8 cellular contexts compared by ENCODE assay signal in genomic region chr11:45899448-45900174, GRCh38. TPM values are rescaled to one million over a fixed set of nuclear protein-coding genes. Genes with fewer than 3 reads are reported as not detected.
DNase-seq lines count a peak whose midpoint lies in the region; ATAC-seq and TF ChIP-seq lines count a peak whose summit lies in the region.

No MANE protein-coding gene starts in this region.

- H3K27me3 Mint-ChIP-seq in naive thymus-derived CD4-positive, alpha-beta T cell, result peaks cover 25 to 48% (median 35%) of the 10 kb centered on the region in 5 donors
- H3K27me3 Mint-ChIP-seq in stimulated activated naive B cell treated with anti-CD40 and anti-IgM and Interleukin-4, amounts not matched to agents 10 μg/mL and 1 μg/mL and 100 μg/mL, for 72 hours, result peaks cover 11 to 44% of the 10 kb centered on the region in 2 donors

- H3K4me1 ChIP-seq in HUES64 (ENCODE audit: insufficient read depth, low read length) (peaks cover 13% of the 10 kb centered on the region; the same call in 1 of the 2 replicates), Panc1 (ENCODE audit: control insufficient read depth, insufficient read depth, low read length) (peaks cover 6% of the 10 kb centered on the region; the same call in 1 of the 2 replicates)
- H3K4me1 ChIP-seq in naive thymus-derived CD4-positive, alpha-beta T cell (ENCODE audit: control insufficient read depth in 2 of 2, insufficient read depth in 2 of 2, low read length in 2 of 2), result peaks cover 7 to 9% of the 10 kb centered on the region in 2 donors

- peaks cover 0 to 9% (median 4%) of the 10 kb centered on the region in 7 donors for H3K4me1 Mint-ChIP-seq in naive thymus-derived CD4-positive, alpha-beta T cell
- peaks cover 9 to 19% of the 10 kb centered on the region in 2 donors for H3K4me1 Mint-ChIP-seq in stimulated activated naive B cell treated with anti-CD40 and anti-IgM and Interleukin-4, amounts not matched to agents 10 μg/mL and 1 μg/mL and 100 μg/mL, for 72 hours

- H3K27ac ChIP-seq in HUES64 (ENCODE audit: low read depth, low read length) (peak overlapping the region; percentile 90), Panc1 (ENCODE audit: low read length) (peak overlapping the region; percentile 69; the same call in 1 of the 2 replicates)
- peak overlapping the region; percentile 21 for H3K27ac ChIP-seq in naive thymus-derived CD4-positive, alpha-beta T cell (ENCODE audit: low read depth, low read length)

- in situ Hi-C loops in Panc1 (cut with HindIII; ENCODE audit: low pct_unique_long_range_greater_than_20kb, low sequenced_read_pairs), result no loop called here

- POLR2A ChIA-PET in Panc1 (lab: Charles Lee), result no interaction called here
- POLR2A ChIA-PET in naive thymus-derived CD4-positive, alpha-beta T cell (lab: Charles Lee), result no interaction called here

- H3K9me3 ChIP-seq in HUES64 (ENCODE audit: insufficient read depth, low read depth, low read length), result no peaks in the 10 kb centered on the region
- H3K9me3 ChIP-seq in Panc1 (ENCODE audit: control insufficient read depth, insufficient read depth, low read depth, low read length), result no peaks in the 10 kb centered on the region
- no peaks in the 10 kb centered on the region for H3K9me3 ChIP-seq in naive thymus-derived CD4-positive, alpha-beta T cell (ENCODE audit: control insufficient read depth in 2 of 3, low read length in 3 of 3)

- H3K4me3 Mint-ChIP-seq in naive thymus-derived CD4-positive, alpha-beta T cell, result peak overlapping the region; percentile 35 to 79 (median 64)
- H3K4me3 Mint-ChIP-seq in stimulated activated naive B cell treated with anti-CD40 and anti-IgM and Interleukin-4, amounts not matched to agents 10 μg/mL and 1 μg/mL and 100 μg/mL, for 72 hours, result peak overlapping the region; percentile 75 to 84

- intact Hi-C loops in Panc1 (cut with micrococcal nuclease; ENCODE audit: unreplicated experiment), result no loop called here
- intact Hi-C loops in naive thymus-derived CD4-positive, alpha-beta T cell (cut with micrococcal nuclease), result loop anchor here (1.0 kb wide), 2 partner anchors 14 to 19 kb away; partner anchors contain the start of gene MAPK8IP1 (in 2 of the 2)

- peak; percentile 78 for DNase-seq in A172 (ENCODE audit: low spot score)
- DNase-seq in Panc1 (ENCODE audit: low read depth, low spot score), result peak; percentile 17
- DNase-seq in activated effector memory CD4-positive, alpha-beta T cell treated with anti-CD3 and anti-CD28 coated beads, Interleukin-2, amount 50 U/mL, for 16 hours, result peak; percentile 85
- peak; percentile 80 for DNase-seq in fibroblast of the aortic adventitia (ENCODE audit: low read depth)
- DNase-seq in naive thymus-derived CD4-positive, alpha-beta T cell, result peak in 6 of 9 donors; percentile 19 to 70 (median 42)
- peak; percentile 67 for DNase-seq in stimulated activated naive B cell treated with anti-CD40 and anti-IgM and Interleukin-4, amounts not matched to agents 10 μg/mL and 1 μg/mL and 100 μg/mL, for 72 hours

- BruUV-seq in Panc1 (replicated peaks; lab: Mats Ljungman, UMichigan), result no TSS peak

- H3K36me3 Mint-ChIP-seq in naive thymus-derived CD4-positive, alpha-beta T cell, result no peaks in the 10 kb centered on the region
- H3K36me3 Mint-ChIP-seq in stimulated activated naive B cell treated with anti-CD40 and anti-IgM and Interleukin-4, amounts not matched to agents 10 μg/mL and 1 μg/mL and 100 μg/mL, for 72 hours, result peaks cover 1 to 5% of the 10 kb centered on the region in 2 donors

- H3K27ac Mint-ChIP-seq in naive thymus-derived CD4-positive, alpha-beta T cell, result no peak overlapping the region
- H3K27ac Mint-ChIP-seq in stimulated activated naive B cell treated with anti-CD40 and anti-IgM and Interleukin-4, amounts not matched to agents 10 μg/mL and 1 μg/mL and 100 μg/mL, for 72 hours, result peak overlapping the region; percentile 77

- ATAC-seq in GM19025 (IDR thresholded peaks at IDR 0.05; ENCODE audit: low read depth, unreplicated experiment) (peak; percentile 74), Panc1 (peak; percentile 87)
- ATAC-seq in naive thymus-derived CD4-positive, alpha-beta T cell, result peak; percentile 83
- peak; percentile 88 to 89 for ATAC-seq in stimulated activated naive B cell treated with anti-CD40 and anti-IgM and Interleukin-4, amounts not matched to agents 10 μg/mL and 1 μg/mL and 100 μg/mL, for 72 hours (replicated peaks)

- peak overlapping the region; percentile 65 for H3K4me3 ChIP-seq in HUES64 (ENCODE audit: low read length)
- peak overlapping the region; percentile 53 to 59 for H3K4me3 ChIP-seq in Panc1 (ENCODE audit: low read depth in 2 of 2, low read length in 2 of 2)
- peak overlapping the region; percentile 71 for H3K4me3 ChIP-seq in fibroblast of the aortic adventitia (ENCODE audit: low read depth, low read length)
- H3K4me3 ChIP-seq in naive thymus-derived CD4-positive, alpha-beta T cell (ENCODE audit: low read length), result peak overlapping the region; percentile 37

- H3K36me3 ChIP-seq in HUES64 (ENCODE audit: insufficient read depth, low read length), result peaks cover 23% of the 10 kb centered on the region
- no peaks in the 10 kb centered on the region for H3K36me3 ChIP-seq in Panc1 (ENCODE audit: control insufficient read depth, insufficient read depth, low read length)
- H3K36me3 ChIP-seq in naive thymus-derived CD4-positive, alpha-beta T cell (ENCODE audit: control insufficient read depth in 2 of 3, insufficient read depth in 3 of 3, low read length in 3 of 3), result no peaks in the 10 kb centered on the region

- H3K27me3 ChIP-seq in HUES64 (ENCODE audit: insufficient read depth, low read length) (peaks cover 11% of the 10 kb centered on the region), Panc1 (ENCODE audit: control insufficient read depth, insufficient read depth, low read length) (no peaks in the 10 kb centered on the region)
- H3K27me3 ChIP-seq in naive thymus-derived CD4-positive, alpha-beta T cell (ENCODE audit: control insufficient read depth in 2 of 2, insufficient read depth in 2 of 2, low read length in 2 of 2), result peaks cover 0 to 5% of the 10 kb centered on the region in 2 donors

- H3K9me3 Mint-ChIP-seq in naive thymus-derived CD4-positive, alpha-beta T cell, result peaks cover 0 to 3% (median 0%) of the 10 kb centered on the region in 11 donors
- no peaks in the 10 kb centered on the region for H3K9me3 Mint-ChIP-seq in stimulated activated naive B cell treated with anti-CD40 and anti-IgM and Interleukin-4, amounts not matched to agents 10 μg/mL and 1 μg/mL and 100 μg/mL, for 72 hours

- peak overlapping the region; percentile 70 for H3K9ac ChIP-seq in HUES64 (ENCODE audit: low read depth, low read length)

- under 1% methylated on average over 59 of the region's 62 CpGs for WGBS in HUES64

- CTCF ChIA-PET in Panc1 (lab: Charles Lee), result no interaction called here
- CTCF ChIA-PET in naive thymus-derived CD4-positive, alpha-beta T cell (lab: Charles Lee), result no interaction called here

- TF ChIP-seq CTCF in Panc1 (IDR thresholded peaks at IDR 0.05) (no peak), fibroblast of the aortic adventitia (IDR thresholded peaks at IDR 0.05; ENCODE audit: insufficient read depth, low read length) (no peak)

RNA-seq across cellular contexts. Expression of gene FREY1, which starts 7.5 kb away (rescaled TPM):
- 0.24 and 0.26 TPM in 2 replicates for total RNA-seq in A172 (2014; rRNA removed; shearing (Covaris generic))
- not detected for polyA plus RNA-seq in HUES64 (2013, experiment 1 of 2)
- not detected for polyA plus RNA-seq in HUES64 (2013, experiment 2 of 2)
- 1.4 TPM for total RNA-seq in Panc1 (2021; ENCODE audit: unreplicated experiment)
- not detected for polyA plus RNA-seq in Panc1 (2012; ENCODE audit: insufficient read length)
- total RNA-seq in fibroblast of the aortic adventitia (ENCODE audit: low replicate concordance), result 1.6 TPM in 1 of 2 replicates, not detected in the other
- 1 to 10 TPM; 3.4 to 8.2 (median 4.6) TPM for total RNA-seq in naive thymus-derived CD4-positive, alpha-beta T cell
- polyA plus RNA-seq in naive thymus-derived CD4-positive, alpha-beta T cell, result not detected

RNA-seq across cellular contexts. Expression of gene MAPK8IP1, which starts 14.2 kb away (rescaled TPM):
- 24.0 and 24.2 TPM in 2 replicates for total RNA-seq in A172 (2014; rRNA removed; shearing (Covaris generic))
- polyA plus RNA-seq in HUES64 (2013, experiment 1 of 2), result 18.8 TPM
- polyA plus RNA-seq in HUES64 (2013, experiment 2 of 2), result 17.5 TPM
- total RNA-seq in Panc1 (2021; ENCODE audit: unreplicated experiment) (12.7 TPM), fibroblast of the aortic adventitia (ENCODE audit: low replicate concordance) (8.0 and 8.1 TPM in 2 replicates)
- polyA plus RNA-seq in Panc1 (2012; ENCODE audit: insufficient read length), result 17.7 TPM
- 1 to 10 TPM in 2 of 5 experiments, under 1 TPM in 3; 0.65 to 7.0 (median 0.92) TPM for total RNA-seq in naive thymus-derived CD4-positive, alpha-beta T cell
- polyA plus RNA-seq in naive thymus-derived CD4-positive, alpha-beta T cell, result not detected

RNA-seq across cellular contexts. Expression of gene PEX16, which starts 18.1 kb away (rescaled TPM):
- total RNA-seq in A172 (2014; rRNA removed; shearing (Covaris generic)), result 37.7 and 48.0 TPM in 2 replicates
- polyA plus RNA-seq in HUES64 (2013, experiment 1 of 2), result 19.7 TPM
- 19.0 TPM for polyA plus RNA-seq in HUES64 (2013, experiment 2 of 2)
- total RNA-seq in Panc1 (2021; ENCODE audit: unreplicated experiment) (37.5 TPM), fibroblast of the aortic adventitia (ENCODE audit: low replicate concordance) (14.6 and 24.0 TPM in 2 replicates)
- polyA plus RNA-seq in Panc1 (2012; ENCODE audit: insufficient read length), result 56.2 TPM
- total RNA-seq in naive thymus-derived CD4-positive, alpha-beta T cell, result 10 to 100 TPM; 48.2 to 64.3 (median 58.1) TPM
- polyA plus RNA-seq in naive thymus-derived CD4-positive, alpha-beta T cell, result 10 to 100 TPM; 52.9 to 56.7 TPM

RNA-seq across cellular contexts. Expression of gene LARGE2, which starts 22.8 kb away (rescaled TPM):
- not detected in 2 replicates for total RNA-seq in A172 (2014; rRNA removed; shearing (Covaris generic))
- 61.0 TPM for polyA plus RNA-seq in HUES64 (2013, experiment 1 of 2)
- polyA plus RNA-seq in HUES64 (2013, experiment 2 of 2), result 59.7 TPM
- total RNA-seq in Panc1 (2021; ENCODE audit: unreplicated experiment), result 1.4 TPM
- polyA plus RNA-seq in Panc1 (2012; ENCODE audit: insufficient read length), result 3.7 TPM
- not detected in 2 replicates for total RNA-seq in fibroblast of the aortic adventitia (ENCODE audit: low replicate concordance)
- total RNA-seq in naive thymus-derived CD4-positive, alpha-beta T cell, result 1 to 10 TPM in 4 of 5 experiments, not detected in 1; 1.2 to 4.8 (median 3.2) TPM
- polyA plus RNA-seq in naive thymus-derived CD4-positive, alpha-beta T cell, result under 1 TPM; 0.24 to 0.77 TPM

RNA-seq across cellular contexts. Expression of gene CRY2, which starts 52.3 kb away (rescaled TPM):
- total RNA-seq in A172 (2014; rRNA removed; shearing (Covaris generic)), result 7.4 and 8.1 TPM in 2 replicates
- polyA plus RNA-seq in HUES64 (2013, experiment 1 of 2), result 6.1 TPM
- polyA plus RNA-seq in HUES64 (2013, experiment 2 of 2), result 7.0 TPM
- total RNA-seq in Panc1 (2021; ENCODE audit: unreplicated experiment), result 14.6 TPM
- polyA plus RNA-seq in Panc1 (2012; ENCODE audit: insufficient read length), result 7.2 TPM
- 12.6 and 19.6 TPM in 2 replicates for total RNA-seq in fibroblast of the aortic adventitia (ENCODE audit: low replicate concordance)
- 100 to 1,000 TPM in 2 of 5 experiments, 10 to 100 TPM in 3; 31.1 to 202 (median 66.9) TPM for total RNA-seq in naive thymus-derived CD4-positive, alpha-beta T cell
- 10 to 100 TPM; 26.9 to 36.0 TPM for polyA plus RNA-seq in naive thymus-derived CD4-positive, alpha-beta T cell

Comparison
In these comparisons a context has a peak if more than half of its experiments do, and no peak if none do; other contexts are left out.
1. Peak in every context shown above with its lines: DNase-seq, ATAC-seq, H3K4me3 ChIP-seq and H3K27ac ChIP-seq.
2. DNase-seq: peak in every context shown above with its lines; median percentile 85 in activated effector memory CD4-positive, alpha-beta T cell treated with anti-CD3 and anti-CD28 coated beads, Interleukin-2, amount 50 U/mL, for 16 hours; 80 in fibroblast of the aortic adventitia; 78 in A172; 67 in stimulated activated naive B cell treated with anti-CD40 and anti-IgM and Interleukin-4, amounts not matched to agents 10 μg/mL and 1 μg/mL and 100 μg/mL, for 72 hours; 42 in naive thymus-derived CD4-positive, alpha-beta T cell; 17 in Panc1.
3. H3K27ac ChIP-seq: peak in every context shown above with its lines; median percentile 90 in HUES64; 69 in Panc1; 21 in naive thymus-derived CD4-positive, alpha-beta T cell.